In the genomic region with DNA sequence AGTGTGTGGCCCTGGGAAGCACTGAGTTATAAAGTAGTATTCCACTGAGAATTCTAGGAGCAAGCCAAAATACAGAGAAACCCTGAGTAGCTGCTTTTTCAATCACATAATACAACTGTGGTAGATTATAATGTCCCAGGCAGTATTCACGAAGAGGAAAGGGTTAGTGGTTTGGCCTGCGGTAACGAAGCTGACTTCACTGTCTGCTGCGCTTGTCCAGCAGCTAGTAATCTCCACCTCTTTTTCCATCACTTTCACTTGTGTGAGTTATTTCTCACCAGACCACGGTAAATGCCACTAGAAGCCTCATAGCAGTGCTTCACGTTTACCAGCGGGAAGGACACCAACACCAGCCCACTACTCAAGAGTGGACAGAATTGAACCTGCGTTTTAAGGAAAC, we compare ENCODE assay signal across 15 cellular contexts. TPM values are rescaled to one million over a fixed set of nuclear protein-coding genes. Genes with fewer than 3 reads are reported as not detected.
DNase-seq lines count a peak whose midpoint lies in the region; ATAC-seq and TF ChIP-seq lines count a peak whose summit lies in the region.
"Had no signal": no experiment of that assay in that cellular context is flagged by ENCODE, and none has a peak within 500 bp of the region (broad histone marks: within the 10 kb centered on the region; RNA-seq: fewer than 3 reads in every experiment).

No MANE protein-coding gene starts in this region.

- peak overlapping the region in 4 of 6 donors; percentile 21 to 43 (median 28) for H3K27ac Mint-ChIP-seq in immature natural killer cell
- H3K27ac Mint-ChIP-seq: activated naive CD4-positive, alpha-beta T cell treated with anti-CD3 and anti-CD28 coated beads for 36 hours had no signal

- peak overlapping the region; percentile 50 for H3K4me3 ChIP-seq in coronary artery
- H3K4me3 ChIP-seq in tibial artery, result peak overlapping the region; percentile 17 to 37
- H3K4me3 ChIP-seq: SJSA1 had no signal

- H3K9me3 ChIP-seq in tibial artery, result no peaks in the 10 kb centered on the region
- H3K9me3 ChIP-seq: SJSA1 had no signal

- no peaks in the 10 kb centered on the region for H3K9me3 Mint-ChIP-seq in immature natural killer cell
- H3K9me3 Mint-ChIP-seq: activated naive CD4-positive, alpha-beta T cell treated with anti-CD3 and anti-CD28 coated beads for 36 hours had no signal

- peak overlapping the region; percentile 71 to 85 for H3K27ac ChIP-seq in coronary artery
- peak overlapping the region; percentile 84 for H3K27ac ChIP-seq in tibial artery
- H3K27ac ChIP-seq: foreskin keratinocyte, SJSA1 had no signal

- no peak for TF ChIP-seq CTCF in coronary artery (IDR thresholded peaks at IDR 0.05)
- no peak for TF ChIP-seq CTCF in tibial artery (IDR thresholded peaks at IDR 0.05)

- H3K36me3 ChIP-seq in tibial artery, result no peaks in the 10 kb centered on the region
- H3K36me3 ChIP-seq: SJSA1 had no signal

- no peaks in the 10 kb centered on the region for H3K36me3 Mint-ChIP-seq in immature natural killer cell

- H3K4me1 Mint-ChIP-seq in immature natural killer cell, result peaks cover 32 to 52% of the 10 kb centered on the region in 2 donors

- ATAC-seq in HG03469 (IDR thresholded peaks at IDR 0.05; ENCODE audit: unreplicated experiment) (no peak), HG02642 (IDR thresholded peaks at IDR 0.05; ENCODE audit: poor library complexity, unreplicated experiment) (no peak)
- ATAC-seq: foreskin keratinocyte had no signal

- intact Hi-C loops in tibial artery (cut with DNase I; ENCODE audit: low total_unique reads), result loop anchor here (10.0 kb wide), 1 partner anchor 170 kb away; a partner anchor contains a TSS

- peak; percentile 88 for DNase-seq in MV-4-11 (lab: John Stamatoyannopoulos, UW)
- DNase-seq in coronary artery (ENCODE audit: low spot score), result no peak
- DNase-seq in immature natural killer cell, result peak; percentile 67 to 74 (median 69)
- peak in 1 of 2 donors; percentile 66 for DNase-seq in tibial artery
- DNase-seq in NCI-H128 (lab: John Stamatoyannopoulos, UW; ENCODE audit: unreplicated experiment), result no peak
- DNase-seq: activated CD4-positive, alpha-beta T cell treated with anti-CD3 and anti-CD28 coated beads for 1 hour; activated naive CD4-positive, alpha-beta T cell treated with anti-CD3 and anti-CD28 coated beads for 36 hours; DMS153; effector CD4-positive, alpha-beta T cell; foreskin keratinocyte; NCI-H187 treated with DMSO at 0.1 percent for 48 hours; NCI-H524 had no signal

- peaks cover 0 to 90% (median 53%) of the 10 kb centered on the region in 4 donors for H3K4me1 ChIP-seq in tibial artery
- H3K4me1 ChIP-seq: foreskin keratinocyte had no signal

- peaks cover 7 to 12% (median 9%) of the 10 kb centered on the region in 3 donors for H3K27me3 Mint-ChIP-seq in immature natural killer cell (ENCODE audit: low read depth in 3 of 3)

- no peaks in the 10 kb centered on the region for H3K27me3 ChIP-seq in tibial artery
- H3K27me3 ChIP-seq: foreskin keratinocyte, SJSA1 had no signal

- peak overlapping the region; percentile 34 to 71 (median 65) for H3K4me3 Mint-ChIP-seq in immature natural killer cell
- H3K4me3 Mint-ChIP-seq: activated naive CD4-positive, alpha-beta T cell treated with anti-CD3 and anti-CD28 coated beads for 36 hours had no signal

RNA-seq across cellular contexts. Expression of a gene that starts 34.3 kb away (rescaled TPM):
- polyA plus RNA-seq in immature natural killer cell, result 10 to 100 TPM; 15.3 to 33.5 (median 31.8) TPM

Comparison
In these comparisons a context has a peak if more than half of its experiments do, and no peak if none do; other contexts are left out.
1. DNase-seq: peak in MV-4-11 (single experiment) and immature natural killer cell (3 of 3); none in coronary artery (single experiment) and NCI-H128 (single experiment).